Comparison of ENCODE assay signal across 19 cellular contexts in genomic region chr2:8279506-8279905, GRCh38.
"Had no signal": no experiment of that assay in that cellular context is flagged by ENCODE, and none has a peak within 500 bp of the region (broad histone marks: within the 10 kb centered on the region; RNA-seq: fewer than 3 reads in every experiment).

No MANE protein-coding gene starts in this region.

- H3K4me1 Mint-ChIP-seq: memory B cell had no signal

- H3K4me3 ChIP-seq: esophagus muscularis mucosa, hepatocyte, sigmoid colon, smooth muscle cell, tibial artery had no signal

- H3K36me3 Mint-ChIP-seq: memory B cell had no signal

- DNase-seq: activated CD4-positive, alpha-beta T cell treated with anti-CD3 and anti-CD28 coated beads, Interleukin-2, amount 10 ng/mL, durations not matched to agents 24 days and 14 days; activated CD8-positive, alpha-beta T cell treated with anti-CD3 and anti-CD28 coated beads for 36 hours; activated naive CD4-positive, alpha-beta T cell treated with anti-CD3 and anti-CD28 coated beads for 36 hours; activated T-cell treated with anti-CD3 and anti-CD28 coated beads, Interleukin-2, amount 50 U/mL, for 1 hour; brain microvascular endothelial cell; central memory CD4-positive, alpha-beta T cell; glutamatergic neuron; left colon; retina; sigmoid colon; stimulated activated CD4-positive, alpha-beta T cell treated with anti-CD3 and anti-CD28 coated beads, Interleukin-15, amount 100 ng/mL, for 24 hours; stimulated activated naive CD4-positive, alpha-beta T cell treated with Interleukin-2 at 50 U/mL for 16 hours; tibial artery had no signal

- H3K36me3 ChIP-seq: brain microvascular endothelial cell, esophagus muscularis mucosa, sigmoid colon, tibial artery had no signal

- H3K79me2 ChIP-seq: hepatocyte had no signal

- H3K4me3 Mint-ChIP-seq: activated CD4-positive, alpha-beta T cell treated with anti-CD3 and anti-CD28 coated beads, Interleukin-2, amount 10 ng/mL, durations not matched to agents 24 days and 14 days; activated CD8-positive, alpha-beta T cell treated with anti-CD3 and anti-CD28 coated beads for 36 hours; activated naive CD4-positive, alpha-beta T cell treated with anti-CD3 and anti-CD28 coated beads for 36 hours; memory B cell; neural crest cell had no signal

- H3K4me2 ChIP-seq: hepatocyte, smooth muscle cell had no signal

- H3K27ac Mint-ChIP-seq: activated CD4-positive, alpha-beta T cell treated with anti-CD3 and anti-CD28 coated beads, Interleukin-2, amount 10 ng/mL, durations not matched to agents 24 days and 14 days; activated CD8-positive, alpha-beta T cell treated with anti-CD3 and anti-CD28 coated beads for 36 hours; activated naive CD4-positive, alpha-beta T cell treated with anti-CD3 and anti-CD28 coated beads for 36 hours; memory B cell; progenitor cell of endocrine pancreas had no signal

- H3K9me3 ChIP-seq: esophagus muscularis mucosa, sigmoid colon, tibial artery had no signal

- H3K27ac ChIP-seq: brain microvascular endothelial cell, esophagus muscularis mucosa, hepatocyte, sigmoid colon had no signal

- ATAC-seq: activated CD8-positive, alpha-beta T cell treated with anti-CD3 and anti-CD28 coated beads for 36 hours; left colon had no signal

- H3K27me3 ChIP-seq: brain microvascular endothelial cell, esophagus muscularis mucosa, hepatocyte, sigmoid colon, tibial artery had no signal

- H2AFZ ChIP-seq: hepatocyte had no signal
